In the genomic region with DNA sequence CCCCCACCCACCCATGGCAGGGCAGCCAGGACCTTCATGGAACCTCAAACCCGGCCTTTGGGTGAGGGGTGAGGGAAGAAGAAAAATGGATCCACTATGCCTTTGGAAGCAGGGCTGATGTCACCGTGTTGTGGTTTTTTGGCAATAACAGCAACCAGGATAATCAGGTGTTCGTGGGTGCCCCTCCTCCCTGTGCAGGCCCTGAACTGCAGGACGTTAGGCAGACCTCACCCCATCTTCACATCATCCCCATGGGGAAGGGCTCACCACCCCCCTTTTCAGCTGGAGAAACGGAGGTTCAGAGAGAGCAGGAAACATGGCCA, we compare ENCODE assay signal across 17 cellular contexts. TPM values are rescaled to one million over a fixed set of nuclear protein-coding genes. Genes with fewer than 3 reads are reported as not detected.
A peak's percentile ranks its signal among the peaks of the same experiment; 100 is the strongest.
DNase-seq lines count a peak whose midpoint lies in the region; ATAC-seq, FAIRE-seq and TF ChIP-seq lines count a peak whose summit lies in the region.
"Had no signal": no experiment of that assay in that cellular context is flagged by ENCODE, and none has a peak within 500 bp of the region (broad histone marks: within the 10 kb centered on the region; RNA-seq: fewer than 3 reads in every experiment).

No MANE protein-coding gene starts in this region.

- no peak for FAIRE-seq in H1 (lab: Jason Lieb, UNC)
- FAIRE-seq: colon, urothelium cell line had no signal

- no peaks in the 10 kb centered on the region for H3K79me2 ChIP-seq in H1 (ENCODE audit: control insufficient read depth in 1 of 2, insufficient read depth in 2 of 2, low read length in 2 of 2)

- H4K91ac ChIP-seq in H1 (replicated peaks; ENCODE audit: insufficient read length, low read length) (no peak overlapping the region), neuronal stem cell (ENCODE audit: low read depth, low read length, poor library complexity) (no peak overlapping the region)

- TF ChIP-seq CTCF in RWPE2 (IDR thresholded peaks at IDR 0.05; ENCODE audit: poor library complexity, severe bottlenecking): no peak
- TF ChIP-seq CTCF in H1 (IDR thresholded peaks at IDR 0.05; ENCODE audit: control extremely low read depth in 1 of 3, insufficient read depth in 1 of 3, low read depth in 1 of 3, low read length in 3 of 3): no peak
- TF ChIP-seq CTCF in upper lobe of right lung (IDR thresholded peaks at IDR 0.05): peak; percentile 49

- H3K4me1 ChIP-seq in RWPE2 (ENCODE audit: insufficient read depth, poor library complexity, severe bottlenecking) (peaks cover 6% of the 10 kb centered on the region), H1 (replicated peaks in 1 of 4; ENCODE audit: control insufficient read depth in 3 of 4, insufficient read depth in 4 of 4, low read length in 3 of 4) (peaks cover 0 to 3% (median 0%) of the 10 kb centered on the region in 4 experiments; a peak in 3 of 7 replicates), neuronal stem cell (ENCODE audit: control insufficient read depth in 2 of 2, insufficient read depth in 1 of 2, low read depth in 1 of 2, low read length in 2 of 2) (peaks cover 11 to 18% of the 10 kb centered on the region in 2 donors), upper lobe of right lung (peaks cover 20% of the 10 kb centered on the region)

- H2BK5ac ChIP-seq in H1 (ENCODE audit: low read depth, low read length) (no peak overlapping the region), neuronal stem cell (ENCODE audit: low read length) (no peak overlapping the region)

- H3K9ac ChIP-seq in H1 (replicated peaks in 1 of 4; ENCODE audit: extremely low read depth in 1 of 4, low read depth in 3 of 4, low read length in 3 of 4) (no peak overlapping the region), neuronal stem cell (ENCODE audit: low read depth, low read length, poor library complexity) (no peak overlapping the region)
- H3K9ac ChIP-seq: KMS-11 had no signal

- no peak overlapping the region for H3K14ac ChIP-seq in H1 (ENCODE audit: insufficient read length)
- H3K14ac ChIP-seq in neuronal stem cell (ENCODE audit: low read length): no peak overlapping the region

- H2AFZ ChIP-seq in H1 (ENCODE audit: low read length): peak overlapping the region; percentile 65; the same call in 1 of the 2 replicates
- peak overlapping the region; percentile 90 for H2AFZ ChIP-seq in neuronal stem cell (ENCODE audit: low read length)

- H4K20me1 ChIP-seq in H1 (replicated peaks in 1 of 2; ENCODE audit: control insufficient read depth in 1 of 2, insufficient read depth in 2 of 2, low read length in 2 of 2): no peaks in the 10 kb centered on the region

- H3K56ac ChIP-seq in H1 (replicated peaks; ENCODE audit: insufficient read length, low read depth, low read length): no peak overlapping the region

- no peak for TF ChIP-seq POLR2A in H1 (IDR thresholded peaks at IDR 0.05; ENCODE audit: control extremely low read depth in 1 of 2, low read depth in 2 of 2, low read length in 2 of 2)

- H3K23me2 ChIP-seq in H1 (ENCODE audit: low read depth, low read length): no peaks in the 10 kb centered on the region

- TF ChIP-seq EP300 in H1 (IDR thresholded peaks at IDR 0.05; ENCODE audit: borderline replicate concordance in 1 of 2, low read depth in 2 of 2, low read length in 2 of 2): no peak

- no peak overlapping the region for H3K18ac ChIP-seq in H1 (ENCODE audit: extremely low read depth, low read length)
- no peak overlapping the region for H3K18ac ChIP-seq in neuronal stem cell (ENCODE audit: low read length)

- H3K79me1 ChIP-seq in H1 (ENCODE audit: low read depth, low read length): no peaks in the 10 kb centered on the region
- no peaks in the 10 kb centered on the region for H3K79me1 ChIP-seq in neuronal stem cell (ENCODE audit: low read depth, low read length)

- no peak for TF ChIP-seq RAD21 in H1 (IDR thresholded peaks at IDR 0.05 in 1 of 2, conservative IDR thresholded peaks at IDR 0.05 in 1 of 2; ENCODE audit: low read depth in 2 of 2, low read length in 2 of 2)

- 53% methylated on average over 5 of the region's 5 CpGs; no CpG with 5 or more reads in 1 of the 2 experiments for WGBS in H1 (ENCODE audit: extremely low coverage in 1 of 2, insufficient coverage in 1 of 2, insufficient read length in 1 of 2, insufficient replicate concordance in 2 of 2, low coverage in 1 of 2, low lambda C conversion rate in 2 of 2, missing lambda C conversion rate in 1 of 2), 2 experiments
- no CpG with 5 or more reads among the region's 5 CpGs for WGBS in neuronal stem cell (ENCODE audit: extremely low coverage in 2 of 2, insufficient read length in 2 of 2, insufficient replicate concordance in 1 of 2), 2 donors

- no peak overlapping the region for H4K8ac ChIP-seq in H1 (ENCODE audit: extremely low read depth, insufficient read depth, low read length)
- no peak overlapping the region for H4K8ac ChIP-seq in neuronal stem cell (ENCODE audit: low read depth, low read length)

- no peaks in the 10 kb centered on the region for H3K9me3 ChIP-seq in RWPE2 (ENCODE audit: severe bottlenecking)
- no peaks in the 10 kb centered on the region for H3K9me3 ChIP-seq in H1 (ENCODE audit: insufficient read depth in 2 of 2, low read depth in 1 of 2, low read length in 1 of 2)
- no peaks in the 10 kb centered on the region for H3K9me3 ChIP-seq in neuronal stem cell (replicated peaks in 1 of 2; ENCODE audit: control insufficient read depth in 2 of 2, insufficient read depth in 1 of 2, low read depth in 1 of 2, low read length in 2 of 2)
- H3K9me3 ChIP-seq in upper lobe of right lung: no peaks in the 10 kb centered on the region
- H3K9me3 ChIP-seq: ovary had no signal

- H3K27me3 ChIP-seq in RWPE2 (ENCODE audit: insufficient read depth, poor library complexity, severe bottlenecking) (peaks cover 13% of the 10 kb centered on the region), H1 (replicated peaks in 1 of 4; ENCODE audit: control insufficient read depth in 3 of 4, extremely low read depth in 1 of 4, insufficient read depth in 3 of 4, low read length in 3 of 4) (no peaks in the 10 kb centered on the region), neuronal stem cell (ENCODE audit: control insufficient read depth in 3 of 3, insufficient read depth in 3 of 3, low read depth in 1 of 3, low read length in 3 of 3) (peaks cover 0 to 3% (median 0%) of the 10 kb centered on the region in 3 experiments), upper lobe of right lung (no peaks in the 10 kb centered on the region)
- H3K27me3 ChIP-seq: ovary had no signal

- H2BK12ac ChIP-seq in H1 (ENCODE audit: low read depth, low read length) (no peak overlapping the region), neuronal stem cell (ENCODE audit: low read length) (no peak overlapping the region)

- intact Hi-C loops in upper lobe of right lung (cut with DNase I): no loop called here

- H3K4ac ChIP-seq in H1 (replicated peaks; ENCODE audit: insufficient read length, low read depth, low read length) (no peak overlapping the region), neuronal stem cell (ENCODE audit: low read length) (peak overlapping the region; percentile 15)

- H3K36me3 ChIP-seq in RWPE2 (ENCODE audit: low read depth) (no peaks in the 10 kb centered on the region), H1 (ENCODE audit: control insufficient read depth in 2 of 4, insufficient read depth in 4 of 4, low read length in 3 of 4) (no peaks in the 10 kb centered on the region), neuronal stem cell (replicated peaks in 1 of 2; ENCODE audit: control insufficient read depth in 2 of 2, insufficient read depth in 2 of 2, low read length in 2 of 2) (no peaks in the 10 kb centered on the region), upper lobe of right lung (peaks cover 7% of the 10 kb centered on the region)
- H3K36me3 ChIP-seq: ovary had no signal

- no peak overlapping the region for H3K4me2 ChIP-seq in H1 (ENCODE audit: insufficient read depth in 1 of 2, low read depth in 2 of 2, low read length in 2 of 2)
- no peak overlapping the region for H3K4me2 ChIP-seq in neuronal stem cell (ENCODE audit: insufficient read depth, low read length, poor library complexity, severe bottlenecking)
- H3K4me2 ChIP-seq: KMS-11 had no signal

- H3K4me3 ChIP-seq in RWPE2 (ENCODE audit: severe bottlenecking) (no peak overlapping the region), H1 (ENCODE audit: extremely low read depth in 1 of 4, insufficient read depth in 2 of 4, low read depth in 3 of 4, low read length in 4 of 4) (no peak overlapping the region), neuronal stem cell (ENCODE audit: low read length in 2 of 2) (no peak overlapping the region), upper lobe of right lung (no peak overlapping the region)
- H3K4me3 ChIP-seq: ovary had no signal

- H2BK15ac ChIP-seq in H1 (ENCODE audit: low read length): peak overlapping the region; percentile 11; the same call in 1 of the 2 replicates
- H2BK15ac ChIP-seq in neuronal stem cell (ENCODE audit: low read length): peak overlapping the region; percentile 49

- H4K5ac ChIP-seq in H1 (ENCODE audit: insufficient read length, low read depth, low read length): no peak overlapping the region

- H2BK20ac ChIP-seq in H1 (ENCODE audit: low read length): no peak overlapping the region

- CTCF ChIA-PET in H1 (lab: Charles Lee; ENCODE audit: partially characterized antibody): interaction anchor here (0.7 to 6.6 kb wide), 49 partner anchors 9 to 339 kb away, joined by 3 to 133 read pairs (median 5); a partner anchor contains a TSS

- DNase-seq in RWPE2 (ENCODE audit: low spot score) (no peak), H1 (ENCODE audit: low read depth in 1 of 2, low spot score in 2 of 2) (no peak), neuronal stem cell (ENCODE audit: low spot score) (no peak), upper lobe of right lung (no peak), iPS-NIHi11 (ENCODE audit: low spot score) (no peak)
- DNase-seq: activated CD4-positive, alpha-beta T cell treated with anti-CD3 and anti-CD28 coated beads for 48 hours; activated naive CD8-positive, alpha-beta T cell treated with anti-CD3 and anti-CD28 coated beads, Interleukin-2, amount 50 U/mL, for 24 hours; activated T-cell treated with anti-CD3 and anti-CD28 coated beads, Interleukin-2, amount 50 U/mL, for 4 hours; CD4-positive, CD25-positive, alpha-beta regulatory T cell; NCI-H1436 treated with DMSO at 0.1 percent for 48 hours; NCI-H510A had no signal

- no peak overlapping the region for H2BK120ac ChIP-seq in H1 (replicated peaks; ENCODE audit: low read depth, low read length)
- H2BK120ac ChIP-seq in neuronal stem cell (ENCODE audit: low read depth, low read length): peak overlapping the region; percentile 10

- no peak overlapping the region for H2AK5ac ChIP-seq in H1 (ENCODE audit: low read depth, low read length)
- no peak overlapping the region for H2AK5ac ChIP-seq in neuronal stem cell (ENCODE audit: low read depth, low read length)

- POLR2A ChIA-PET in H1 (lab: Charles Lee; ENCODE audit: partially characterized antibody): interaction anchor here (0.9 to 1.6 kb wide), 3 partner anchors 40 to 189 kb away, joined by 3 to 6 read pairs (median 3); a partner anchor contains a TSS

- H3K23ac ChIP-seq in H1 (ENCODE audit: insufficient read length): no peak overlapping the region
- H3K23ac ChIP-seq in neuronal stem cell (ENCODE audit: low read depth, low read length, poor library complexity): no peak overlapping the region

- H3K27ac ChIP-seq in RWPE2 (ENCODE audit: poor library complexity, severe bottlenecking) (no peak overlapping the region), H1 (ENCODE audit: low read depth, low read length) (no peak overlapping the region), neuronal stem cell (replicated peaks; ENCODE audit: low read length) (no peak overlapping the region), upper lobe of right lung (peak overlapping the region; percentile 42)
- H3K27ac ChIP-seq: KMS-11, ovary had no signal

- ATAC-seq in RWPE2 (ENCODE audit: low read depth): peak; percentile 10; the same call in 1 of the 3 replicates
- ATAC-seq in upper lobe of right lung: no peak
- no peak for ATAC-seq in GM21423 (IDR thresholded peaks at IDR 0.05; ENCODE audit: unreplicated experiment)
- ATAC-seq in GM19463 (IDR thresholded peaks at IDR 0.05; ENCODE audit: unreplicated experiment): no peak
- ATAC-seq: activated naive CD8-positive, alpha-beta T cell treated with anti-CD3 and anti-CD28 coated beads, Interleukin-2, amount 50 U/mL, for 24 hours; activated T-cell treated with anti-CD3 and anti-CD28 coated beads, Interleukin-2, amount 50 U/mL, for 4 hours had no signal

RNA-seq across cellular contexts. Expression of a gene that starts 3.6 kb away (rescaled TPM):
- not detected in 2 replicates for total RNA-seq in H1 (2021; fragmentation: NEBNext Ultra II Directional; extraction: Animal tissue kit (Norgen Biotek cat#: 25700))
- 0.09 TPM in 1 of 2 replicates, not detected in the other for polyA plus RNA-seq in H1 (2011; rRNA removed)
- not detected for polyA plus RNA-seq in H1 (2011; cell fraction: cytosol; rRNA removed)
- polyA plus RNA-seq in H1 (2011; cell fraction: nucleus; rRNA removed): 0.14 TPM
- polyA plus RNA-seq in H1 (2012, experiment 1 of 2): not detected in 4 replicates
- polyA plus RNA-seq in H1 (2012, experiment 2 of 2): not detected
- polyA plus RNA-seq in H1 (2013, experiment 1 of 2): 0.04 TPM
- polyA plus RNA-seq in H1 (2013, experiment 2 of 2): not detected
- polyA minus RNA-seq in H1 (2011; rRNA and poly(A)+ RNA removed): not detected in 2 replicates
- polyA minus RNA-seq in H1 (2011; cell fraction: cytosol; rRNA and poly(A)+ RNA removed): not detected
- 0.40 TPM for polyA minus RNA-seq in H1 (2011; cell fraction: nucleus; rRNA and poly(A)+ RNA removed)
- polyA plus RNA-seq in neuronal stem cell (2013, experiment 1 of 2): 0.11 TPM
- 0.08 TPM for polyA plus RNA-seq in neuronal stem cell (2013, experiment 2 of 2)
- 1.4 TPM for total RNA-seq in upper lobe of right lung
- polyA plus RNA-seq: CD4-positive, CD25-positive, alpha-beta regulatory T cell had no signal

RNA-seq across cellular contexts. Expression of a gene that starts 41.0 kb away (rescaled TPM):
- total RNA-seq in H1 (2021; fragmentation: NEBNext Ultra II Directional; extraction: Animal tissue kit (Norgen Biotek cat#: 25700)): 13.4 and 15.2 TPM in 2 replicates
- polyA plus RNA-seq in H1 (2011; rRNA removed): 4.5 and 8.5 TPM in 2 replicates
- 8.4 TPM for polyA plus RNA-seq in H1 (2011; cell fraction: cytosol; rRNA removed)
- polyA plus RNA-seq in H1 (2011; cell fraction: nucleus; rRNA removed): 4.2 TPM
- 6.2 to 7.9 TPM (median 7.8 TPM) in 4 replicates for polyA plus RNA-seq in H1 (2012, experiment 1 of 2)
- 2.9 TPM for polyA plus RNA-seq in H1 (2012, experiment 2 of 2)
- polyA plus RNA-seq in H1 (2013, experiment 1 of 2): 13.5 TPM
- polyA plus RNA-seq in H1 (2013, experiment 2 of 2): 12.9 TPM
- 7.7 and 13.3 TPM in 2 replicates for polyA minus RNA-seq in H1 (2011; rRNA and poly(A)+ RNA removed)
- 4.8 TPM for polyA minus RNA-seq in H1 (2011; cell fraction: cytosol; rRNA and poly(A)+ RNA removed)
- 7.2 TPM for polyA minus RNA-seq in H1 (2011; cell fraction: nucleus; rRNA and poly(A)+ RNA removed)
- 30.2 TPM for polyA plus RNA-seq in neuronal stem cell (2013, experiment 1 of 2)
- 31.5 TPM for polyA plus RNA-seq in neuronal stem cell (2013, experiment 2 of 2)
- total RNA-seq in upper lobe of right lung: 42.7 TPM
